Comparison of ENCODE assay signal across 11 cellular contexts in the genomic region with DNA sequence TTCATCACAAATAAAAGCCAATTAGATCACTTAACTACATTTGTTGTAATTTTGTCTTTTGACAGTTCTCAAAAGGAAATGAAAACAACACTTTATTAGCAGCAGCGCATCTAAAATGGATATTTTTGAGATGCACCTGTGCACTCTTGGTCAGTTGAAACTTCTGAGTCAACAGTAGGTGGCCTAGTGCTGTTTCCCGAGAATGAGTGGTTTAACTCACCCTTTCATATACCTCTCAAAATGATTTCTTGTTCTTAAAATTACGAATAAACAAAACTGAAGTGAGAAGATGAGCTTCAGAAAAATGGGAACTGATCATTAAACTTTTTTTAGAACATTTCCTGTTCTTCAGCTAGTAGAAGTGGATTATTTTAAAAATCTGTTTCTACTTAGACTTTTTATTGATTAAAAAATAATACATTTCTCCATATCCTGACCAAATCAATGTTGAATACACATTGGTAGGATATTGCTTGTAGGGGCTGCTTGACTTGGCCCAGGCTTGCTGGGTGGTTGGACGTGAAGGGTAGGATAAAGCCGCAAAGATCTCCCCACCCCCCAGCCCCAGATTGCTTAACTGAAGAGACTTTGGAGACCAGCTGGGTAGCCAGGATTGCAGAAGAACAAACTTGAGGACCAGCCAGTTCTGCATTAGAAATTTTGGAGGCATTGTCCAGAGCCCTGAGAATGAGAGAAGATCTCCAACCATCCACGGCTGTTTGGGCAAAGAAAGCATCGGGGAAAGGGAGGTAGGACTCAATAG. TPM values are rescaled to one million over a fixed set of nuclear protein-coding genes. Genes with fewer than 3 reads are reported as not detected.
DNase-seq lines count a peak whose midpoint lies in the region; ATAC-seq and TF ChIP-seq lines count a peak whose summit lies in the region.
"Had no signal": no experiment of that assay in that cellular context is flagged by ENCODE, and none has a peak within 500 bp of the region (broad histone marks: within the 10 kb centered on the region; RNA-seq: fewer than 3 reads in every experiment).

No MANE protein-coding gene starts in this region.

- H3K9me3 Mint-ChIP-seq in stimulated activated effector memory CD8-positive, alpha-beta T cell treated with anti-CD3 and anti-CD28 coated beads, Interleukin-12 subunit alpha, Interleukin-12 subunit beta, amount 100 ng/mL, for 72 hours: no peaks in the 10 kb centered on the region

- H3K36me3 Mint-ChIP-seq in stimulated activated effector memory CD8-positive, alpha-beta T cell treated with anti-CD3 and anti-CD28 coated beads, Interleukin-12 subunit alpha, Interleukin-12 subunit beta, amount 100 ng/mL, for 72 hours: no peaks in the 10 kb centered on the region

- no peak overlapping the region for H3K4me3 Mint-ChIP-seq in stimulated activated effector memory CD8-positive, alpha-beta T cell treated with anti-CD3 and anti-CD28 coated beads, Interleukin-12 subunit alpha, Interleukin-12 subunit beta, amount 100 ng/mL, for 72 hours

- ATAC-seq in GM18907 (IDR thresholded peaks at IDR 0.05; ENCODE audit: unreplicated experiment) (peak; percentile 75), HG02588 (IDR thresholded peaks at IDR 0.05; ENCODE audit: unreplicated experiment) (peak; percentile 80), HG03558 (IDR thresholded peaks at IDR 0.05; ENCODE audit: extremely low read depth, unreplicated experiment) (peak; percentile 54)
- ATAC-seq in stimulated activated effector memory CD8-positive, alpha-beta T cell treated with anti-CD3 and anti-CD28 coated beads, Interleukin-12 subunit alpha, Interleukin-12 subunit beta, amount 100 ng/mL, for 72 hours: peak; percentile 61

- H3K36me3 ChIP-seq in brain microvascular endothelial cell (replicated peaks) (no peaks in the 10 kb centered on the region), ovary (no peaks in the 10 kb centered on the region)
- H3K36me3 ChIP-seq: adrenal gland had no signal

- TF ChIP-seq EP300 in ovary (IDR thresholded peaks at IDR 0.05): no peak

- no peaks in the 10 kb centered on the region for H3K9me3 ChIP-seq in ovary
- H3K9me3 ChIP-seq: adrenal gland had no signal

- in situ Hi-C loops in brain microvascular endothelial cell (cut with HindIII; ENCODE audit: low pct_ligation_motif_present, low sequenced_read_pairs): no loop called here

- no peak for TF ChIP-seq CTCF in brain microvascular endothelial cell (IDR thresholded peaks at IDR 0.05; ENCODE audit: low read depth, low read length, missing control alignments)
- TF ChIP-seq CTCF in ovary (IDR thresholded peaks at IDR 0.05): no peak

- H3K27me3 ChIP-seq in brain microvascular endothelial cell (replicated peaks) (no peaks in the 10 kb centered on the region), ovary (no peaks in the 10 kb centered on the region)
- H3K27me3 ChIP-seq: adrenal gland had no signal

- peaks cover 16% of the 10 kb centered on the region for H3K4me1 Mint-ChIP-seq in stimulated activated effector memory CD8-positive, alpha-beta T cell treated with anti-CD3 and anti-CD28 coated beads, Interleukin-12 subunit alpha, Interleukin-12 subunit beta, amount 100 ng/mL, for 72 hours

- H3K4me1 ChIP-seq in ovary (ENCODE audit: insufficient read depth): no peaks in the 10 kb centered on the region
- H3K4me1 ChIP-seq: adrenal gland had no signal

- H3K27ac ChIP-seq in brain microvascular endothelial cell: no peak overlapping the region
- no peak overlapping the region for H3K27ac ChIP-seq in ovary
- H3K27ac ChIP-seq: adrenal gland had no signal

- no peak for TF ChIP-seq POLR2A in ovary (IDR thresholded peaks at IDR 0.05)

- intact Hi-C loops in ovary (cut with DNase I): no loop called here

- no peak overlapping the region for H3K4me3 ChIP-seq in brain microvascular endothelial cell (ENCODE audit: low read depth, low read length)
- no peak overlapping the region for H3K4me3 ChIP-seq in ovary
- H3K4me3 ChIP-seq: adrenal gland, lung had no signal

- WGBS in ovary, 3 donors: 89 to 95% (median 90%) methylated on average over 7 of the region's 7 CpGs

- no peak overlapping the region for H3K27ac Mint-ChIP-seq in stimulated activated effector memory CD8-positive, alpha-beta T cell treated with anti-CD3 and anti-CD28 coated beads, Interleukin-12 subunit alpha, Interleukin-12 subunit beta, amount 100 ng/mL, for 72 hours

- DNase-seq in stimulated activated effector memory CD8-positive, alpha-beta T cell treated with anti-CD3 and anti-CD28 coated beads, Interleukin-12 subunit alpha, Interleukin-12 subunit beta, amount 100 ng/mL, for 72 hours (ENCODE audit: low spot score in 2 of 2): no peak
- DNase-seq in brain microvascular endothelial cell (no peak), ovary (no peak), SK-N-DZ (ENCODE audit: low spot score) (no peak)
- DNase-seq: adrenal gland; NCI-H1694 treated with DMSO at 0.1 percent for 48 hours; stimulated activated CD4-positive, alpha-beta T cell treated with anti-CD3 and anti-CD28 coated beads, Interleukin-12 subunit alpha, Interleukin-12 subunit beta, amount 100 ng/mL, for 4 hours had no signal

RNA-seq across cellular contexts. Expression of gene STK38L, which starts 22.3 kb away (rescaled TPM):
- 10 to 100 TPM; 13.4 to 23.6 (median 16.8) TPM for total RNA-seq in ovary
- 10 to 100 TPM in 1 of 2 donors, 1 to 10 TPM in 1; 7.4 to 24.7 TPM for polyA plus RNA-seq in ovary
- polyA plus RNA-seq in SK-N-DZ (2014; cell fraction: cytosol; rRNA removed): 20.5 and 21.1 TPM in 2 replicates
- 25.2 and 27.7 TPM in 2 replicates for polyA plus RNA-seq in SK-N-DZ (2014; cell fraction: nucleus; rRNA removed)
